In genomic region chr1:35029756-35030155, GRCh38 we compare ENCODE assay signal across 12 cellular contexts. TPM values are rescaled to one million over a fixed set of nuclear protein-coding genes. Genes with fewer than 3 reads are reported as not detected.
DNase-seq lines count a peak whose midpoint lies in the region; ATAC-seq, FAIRE-seq and TF ChIP-seq lines count a peak whose summit lies in the region.
"Had no signal": no experiment of that assay in that cellular context is flagged by ENCODE, and none has a peak within 500 bp of the region (broad histone marks: within the 10 kb centered on the region; RNA-seq: fewer than 3 reads in every experiment).

No MANE protein-coding gene starts in this region.

- peaks cover 12% of the 10 kb centered on the region for H3K4me1 ChIP-seq in HepG2 (ENCODE audit: insufficient read depth, low read length)
- peaks cover 0 to 16% (median 0%) of the 10 kb centered on the region in 4 donors for H3K4me1 ChIP-seq in right lobe of liver
- H3K4me1 ChIP-seq in keratinocyte (ENCODE audit: control insufficient read depth, extremely low read depth, insufficient read depth, low read length) = peaks cover 6% of the 10 kb centered on the region

- peak overlapping the region; percentile 70 to 94 for H3K27ac Mint-ChIP-seq in activated naive CD4-positive, alpha-beta T cell treated with anti-CD3 and anti-CD28 coated beads, Interleukin-2, amount 50 U/mL, for 72 hours
- peak overlapping the region; percentile 62 for H3K27ac Mint-ChIP-seq in type B pancreatic cell

- CTCF ChIA-PET in HepG2 (lab: Yijun Ruan, JAX; ENCODE audit: low intra/inter-chr PET ratio, low total read pairs) = no interaction called here

- H3K27me3 Mint-ChIP-seq in type B pancreatic cell = no peaks in the 10 kb centered on the region

- H3K36me3 Mint-ChIP-seq in activated naive CD4-positive, alpha-beta T cell treated with anti-CD3 and anti-CD28 coated beads, Interleukin-2, amount 50 U/mL, for 72 hours = peaks cover 17 to 54% of the 10 kb centered on the region in 2 donors
- H3K36me3 Mint-ChIP-seq in type B pancreatic cell = peaks cover 18% of the 10 kb centered on the region

- no peak for DNase-seq in HepG2 (ENCODE audit: low spot score)
- DNase-seq in right lobe of liver = no peak
- DNase-seq in activated naive CD4-positive, alpha-beta T cell treated with anti-CD3 and anti-CD28 coated beads, Interleukin-2, amount 50 U/mL, for 72 hours (ENCODE audit: low spot score in 2 of 2) = no peak
- DNase-seq in keratinocyte (ENCODE audit: low read depth, low spot score) = no peak
- no peak for DNase-seq in type B pancreatic cell (ENCODE audit: extremely low spot score, unreplicated experiment)
- DNase-seq in AG20443 (ENCODE audit: low spot score) = no peak
- no peak for DNase-seq in erythroblast (lab: John Stamatoyannopoulos, UW)
- DNase-seq: activated CD4-positive, alpha-beta T cell treated with anti-CD3 and anti-CD28 coated beads for 48 hours; KG1; NCI-H82 had no signal

- no peak overlapping the region for H3K27ac ChIP-seq in HepG2 (ENCODE audit: extremely low read length, insufficient read depth, low read length)
- H3K27ac ChIP-seq in right lobe of liver = no peak overlapping the region
- H3K27ac ChIP-seq in keratinocyte (ENCODE audit: control insufficient read depth, insufficient read depth, low read length) = no peak overlapping the region

- TF ChIP-seq CTCF in HepG2 (CRISPR knock-in tag; IDR thresholded peaks at IDR 0.05) = no peak
- no peak for TF ChIP-seq CTCF in right lobe of liver (IDR thresholded peaks at IDR 0.05)
- no peak for TF ChIP-seq CTCF in keratinocyte (optimal IDR thresholded peaks at IDR 0.05 in 1 of 3, IDR thresholded peaks at IDR 0.05 in 1 of 3, conservative IDR thresholded peaks at IDR 0.05 in 1 of 3; ENCODE audit: extremely low read depth in 1 of 3, insufficient read depth in 2 of 3, low read length in 3 of 3)
- TF ChIP-seq CTCF in type B pancreatic cell (conservative IDR thresholded peaks at IDR 0.05) = no peak

- TF ChIP-seq RAD21 in HepG2 (CRISPR knock-in tag; IDR thresholded peaks at IDR 0.05) = no peak

- TF ChIP-seq EP300 in HepG2 (IDR thresholded peaks at IDR 0.05; ENCODE audit: low read depth in 2 of 2, low read length in 2 of 2) (no peak), HepG2 (CRISPR knock-in tag; IDR thresholded peaks at IDR 0.05; ENCODE audit: borderline replicate concordance) (no peak)

- H3K36me3 ChIP-seq in HepG2 (replicated peaks in 1 of 2; ENCODE audit: control insufficient read depth in 1 of 2, insufficient read depth in 2 of 2, low read length in 2 of 2) = peaks cover 0 to 9% of the 10 kb centered on the region in 2 experiments; a peak in 2 of 5 replicates
- H3K36me3 ChIP-seq in right lobe of liver = no peaks in the 10 kb centered on the region
- H3K36me3 ChIP-seq in keratinocyte (ENCODE audit: control insufficient read depth in 2 of 2, extremely low read depth in 1 of 2, insufficient read depth in 2 of 2, low read length in 2 of 2) = peaks cover 3% of the 10 kb centered on the region in 2 experiments

- H3K4me1 Mint-ChIP-seq in type B pancreatic cell (ENCODE audit: unreplicated experiment) = peaks cover 14% of the 10 kb centered on the region

- H3K4me3 Mint-ChIP-seq in type B pancreatic cell = peak overlapping the region; percentile 99

- H3K27me3 ChIP-seq in HepG2 (ENCODE audit: control insufficient read depth in 1 of 2, insufficient read depth in 2 of 2, low read length in 2 of 2) (no peaks in the 10 kb centered on the region; a peak in 1 of 5 replicates), right lobe of liver (no peaks in the 10 kb centered on the region), keratinocyte (ENCODE audit: control insufficient read depth, extremely low read depth, insufficient read depth, low read length) (no peaks in the 10 kb centered on the region)

- TF ChIP-seq POLR2A in HepG2 (IDR thresholded peaks at IDR 0.05; ENCODE audit: insufficient read depth in 1 of 2, low read depth in 2 of 2, low read length in 2 of 2) (no peak), right lobe of liver (IDR thresholded peaks at IDR 0.05) (no peak), erythroblast (IDR thresholded peaks at IDR 0.05; ENCODE audit: low read length) (no peak)

- POLR2A ChIA-PET in HepG2 (lab: Yijun Ruan, JAX) = interaction anchor here (1.0 to 3.5 kb wide), 3 partner anchors 45 to 59 kb away, joined by 3 to 15 read pairs (median 3); partner anchors contain the start of genes TMEM35B and ZMYM1

- H3K9me3 ChIP-seq in HepG2 (ENCODE audit: low read length) (peaks cover 11% of the 10 kb centered on the region), right lobe of liver (peaks cover 0 to 5% (median 0%) of the 10 kb centered on the region in 4 donors), keratinocyte (ENCODE audit: control insufficient read depth, low read depth, low read length) (no peaks in the 10 kb centered on the region)

- FAIRE-seq in HepG2 (lab: Jason Lieb, UNC) (no peak), keratinocyte (lab: Jason Lieb, UNC) (no peak)
- FAIRE-seq: colon had no signal

- H2AFZ ChIP-seq in HepG2 (ENCODE audit: low read length) (no peak overlapping the region), keratinocyte (ENCODE audit: control insufficient read depth, low read length) (no peak overlapping the region)

- H3K79me2 ChIP-seq in HepG2 (ENCODE audit: insufficient read depth, low read length) (peaks cover 12% of the 10 kb centered on the region), keratinocyte (ENCODE audit: control insufficient read depth, insufficient read depth, low read length) (peaks cover 12% of the 10 kb centered on the region)

- no peaks in the 10 kb centered on the region for H4K20me1 ChIP-seq in HepG2 (ENCODE audit: insufficient read depth, low read length)
- no peaks in the 10 kb centered on the region for H4K20me1 ChIP-seq in keratinocyte (ENCODE audit: control insufficient read depth, extremely low read depth, insufficient read depth, low read length)

- H3K4me2 ChIP-seq in HepG2 (ENCODE audit: low read depth, low read length) (peak overlapping the region; percentile 75), keratinocyte (ENCODE audit: control insufficient read depth, extremely low read depth, insufficient read depth, low read depth, low read length) (peak overlapping the region; percentile 66)

- peak overlapping the region in 1 of 3 experiments; percentile 38; a peak in 1 of 6 replicates for H3K4me3 ChIP-seq in HepG2 (replicated peaks in 1 of 3; ENCODE audit: insufficient read depth in 1 of 3, low read depth in 2 of 3, low read length in 3 of 3)
- H3K4me3 ChIP-seq in right lobe of liver = no peak overlapping the region
- peak overlapping the region in 2 of 3 experiments; percentile 11 to 73 for H3K4me3 ChIP-seq in keratinocyte (ENCODE audit: control insufficient read depth in 2 of 3, extremely low read depth in 1 of 3, insufficient read depth in 2 of 3, low read depth in 1 of 3, low read length in 3 of 3)

- no peaks in the 10 kb centered on the region for H3K9me1 ChIP-seq in keratinocyte (ENCODE audit: control insufficient read depth, extremely low read depth, insufficient read depth, low read length)

- H3K9me3 Mint-ChIP-seq in activated naive CD4-positive, alpha-beta T cell treated with anti-CD3 and anti-CD28 coated beads, Interleukin-2, amount 50 U/mL, for 72 hours = peaks cover 0 to 8% of the 10 kb centered on the region in 2 donors
- no peaks in the 10 kb centered on the region for H3K9me3 Mint-ChIP-seq in type B pancreatic cell

- in situ Hi-C loops in HepG2 (cut with HindIII; ENCODE audit: extremely low pct_ligation_motif_present, low pct_unique_long_range_greater_than_20kb) = no loop called here

- BruUV-seq in HepG2 (replicated peaks; lab: Mats Ljungman, UMichigan) = no TSS peak

- intact Hi-C loops in HepG2 (cut with micrococcal nuclease; ENCODE audit: unreplicated experiment) (loop anchor here (5.0 kb wide), 2 partner anchors 42 to 163 kb away; partner anchors contain the start of genes SFPQ and TMEM35B), right lobe of liver (cut with DNase I) (no loop called here)

- ATAC-seq in HepG2 (no peak), right lobe of liver (no peak), GM21737 (IDR thresholded peaks at IDR 0.05; ENCODE audit: unreplicated experiment) (no peak)
- ATAC-seq in activated naive CD4-positive, alpha-beta T cell treated with anti-CD3 and anti-CD28 coated beads, Interleukin-2, amount 50 U/mL, for 72 hours = no peak

- H3K9ac ChIP-seq in HepG2 (ENCODE audit: insufficient read depth, low read depth, low read length) = no peak overlapping the region
- H3K9ac ChIP-seq in keratinocyte (ENCODE audit: control insufficient read depth, extremely low read depth, insufficient read depth, low read length) = no peak overlapping the region

- dilution Hi-C loops in keratinocyte (cut with MboI; ENCODE audit: extremely low pct_ligation_motif_present, low sequenced_read_pairs) = no loop called here

RNA-seq across cellular contexts. Expression of gene ZMYM6, which starts 2.0 kb away (rescaled TPM):
- total RNA-seq in HepG2 (2016; rRNA removed; fragmentation: Illumina TruSeq; extraction: Trizol) (8.5 and 10.3 TPM in 2 replicates), right lobe of liver (1 to 10 TPM; 4.6 to 8.0 (median 6.7) TPM), type B pancreatic cell (ENCODE audit: low replicate concordance) (19.4 and 21.2 TPM in 2 replicates)
- total RNA-seq in HepG2 (2016; cell fraction: cytosol; rRNA removed; fragmentation: Illumina TruSeq; extraction: Trizol; ENCODE audit: low read depth) = 2.2 and 2.5 TPM in 2 replicates
- 9.8 TPM in 2 replicates for total RNA-seq in HepG2 (2016; cell fraction: insoluble cytoplasmic fraction; rRNA removed; fragmentation: Illumina TruSeq; extraction: Trizol)
- total RNA-seq in HepG2 (2016; cell fraction: membrane; rRNA removed; fragmentation: Illumina TruSeq; extraction: Trizol) = 5.7 and 6.8 TPM in 2 replicates
- 13.6 and 17.6 TPM in 2 replicates for total RNA-seq in HepG2 (2016; cell fraction: nucleus; rRNA removed; fragmentation: Illumina TruSeq; extraction: Trizol)
- polyA plus RNA-seq in HepG2 (2011; rRNA removed) (9.4 and 10.2 TPM in 2 replicates), keratinocyte (9.9 to 16.1 TPM (median 14.2 TPM) in 3 replicates)
- 2.0 and 2.9 TPM in 2 replicates for polyA plus RNA-seq in HepG2 (2011; cell fraction: cytosol; rRNA removed)
- polyA plus RNA-seq in HepG2 (2011; cell fraction: nucleus; rRNA removed) = 18.1 and 19.2 TPM in 2 replicates
- polyA plus RNA-seq in HepG2 (2012) = 5.6 and 7.6 TPM in 2 replicates
- 0.80 and 0.97 TPM in 2 replicates for polyA plus RNA-seq in HepG2 (2016; cell fraction: cytosol; fragmentation: Illumina TruSeq; extraction: Trizol; ENCODE audit: low read depth)
- 9.6 and 11.3 TPM in 2 replicates for polyA plus RNA-seq in HepG2 (2016; cell fraction: insoluble cytoplasmic fraction; fragmentation: Illumina TruSeq; extraction: Trizol; ENCODE audit: low read depth)
- 2.5 and 2.9 TPM in 2 replicates for polyA plus RNA-seq in HepG2 (2016; cell fraction: membrane; fragmentation: Illumina TruSeq; extraction: Trizol; ENCODE audit: low read depth)
- polyA plus RNA-seq in HepG2 (2016; cell fraction: nucleus; fragmentation: Illumina TruSeq; extraction: Trizol; ENCODE audit: insufficient read depth, low read depth) = 19.8 and 21.8 TPM in 2 replicates
- polyA minus RNA-seq in HepG2 (2011; rRNA and poly(A)+ RNA removed; ENCODE audit: low replicate concordance) = 23.2 and 29.3 TPM in 2 replicates
- polyA minus RNA-seq in HepG2 (2011; cell fraction: cytosol; rRNA and poly(A)+ RNA removed) = 1.6 and 3.4 TPM in 2 replicates
- polyA minus RNA-seq in HepG2 (2011; cell fraction: nucleus; rRNA and poly(A)+ RNA removed) = 33.5 and 37.8 TPM in 2 replicates
- 10 to 100 TPM; 15.0 to 20.9 TPM for total RNA-seq in activated naive CD4-positive, alpha-beta T cell treated with anti-CD3 and anti-CD28 coated beads, Interleukin-2, amount 50 U/mL, for 72 hours
- 8.0 TPM for polyA plus RNA-seq in keratinocyte (2011; ENCODE audit: low read depth)
- 5.8 and 12.4 TPM in 2 replicates for polyA plus RNA-seq in keratinocyte (2011; cell fraction: cytosol; rRNA removed)
- polyA plus RNA-seq in keratinocyte (2011; cell fraction: nucleus; rRNA removed) = 29.8 and 33.6 TPM in 2 replicates
- polyA plus RNA-seq in keratinocyte (2012; ENCODE audit: low replicate concordance) = 7.9 and 8.0 TPM in 2 replicates
- 13.9 to 17.0 TPM (median 14.0 TPM) in 3 replicates for polyA minus RNA-seq in keratinocyte
- polyA minus RNA-seq in keratinocyte (2011; cell fraction: cytosol; rRNA and poly(A)+ RNA removed) = 12.7 TPM
- polyA minus RNA-seq in keratinocyte (2011; cell fraction: nucleus; rRNA and poly(A)+ RNA removed) = 18.8 and 25.3 TPM in 2 replicates

RNA-seq across cellular contexts. Expression of gene TMEM35B, which starts 44.6 kb away (rescaled TPM):
- total RNA-seq in HepG2 (2016; rRNA removed; fragmentation: Illumina TruSeq; extraction: Trizol) (4.5 and 11.5 TPM in 2 replicates), right lobe of liver (10 to 100 TPM; 12.6 to 22.1 (median 16.2) TPM), type B pancreatic cell (ENCODE audit: low replicate concordance) (6.6 and 9.9 TPM in 2 replicates)
- 2.0 and 3.1 TPM in 2 replicates for total RNA-seq in HepG2 (2016; cell fraction: cytosol; rRNA removed; fragmentation: Illumina TruSeq; extraction: Trizol; ENCODE audit: low read depth)
- total RNA-seq in HepG2 (2016; cell fraction: insoluble cytoplasmic fraction; rRNA removed; fragmentation: Illumina TruSeq; extraction: Trizol) = 6.1 and 11.1 TPM in 2 replicates
- 3.0 and 3.3 TPM in 2 replicates for total RNA-seq in HepG2 (2016; cell fraction: membrane; rRNA removed; fragmentation: Illumina TruSeq; extraction: Trizol)
- total RNA-seq in HepG2 (2016; cell fraction: nucleus; rRNA removed; fragmentation: Illumina TruSeq; extraction: Trizol) = 12.0 and 13.3 TPM in 2 replicates
- polyA plus RNA-seq in HepG2 (2011; rRNA removed) (23.3 and 26.0 TPM in 2 replicates), keratinocyte (22.8 to 33.4 TPM (median 26.4 TPM) in 3 replicates)
- 21.2 and 28.1 TPM in 2 replicates for polyA plus RNA-seq in HepG2 (2011; cell fraction: cytosol; rRNA removed)
- polyA plus RNA-seq in HepG2 (2011; cell fraction: nucleus; rRNA removed) = 4.7 and 5.7 TPM in 2 replicates
- polyA plus RNA-seq in HepG2 (2012) = 12.2 and 14.7 TPM in 2 replicates
- 2.8 TPM in 2 replicates for polyA plus RNA-seq in HepG2 (2016; cell fraction: cytosol; fragmentation: Illumina TruSeq; extraction: Trizol; ENCODE audit: low read depth)
- polyA plus RNA-seq in HepG2 (2016; cell fraction: insoluble cytoplasmic fraction; fragmentation: Illumina TruSeq; extraction: Trizol; ENCODE audit: low read depth) = 6.6 and 6.7 TPM in 2 replicates
- 3.2 and 3.3 TPM in 2 replicates for polyA plus RNA-seq in HepG2 (2016; cell fraction: membrane; fragmentation: Illumina TruSeq; extraction: Trizol; ENCODE audit: low read depth)
- 22.1 and 24.6 TPM in 2 replicates for polyA plus RNA-seq in HepG2 (2016; cell fraction: nucleus; fragmentation: Illumina TruSeq; extraction: Trizol; ENCODE audit: insufficient read depth, low read depth)
- 16.7 and 19.9 TPM in 2 replicates for polyA minus RNA-seq in HepG2 (2011; rRNA and poly(A)+ RNA removed; ENCODE audit: low replicate concordance)
- 3.9 and 4.2 TPM in 2 replicates for polyA minus RNA-seq in HepG2 (2011; cell fraction: cytosol; rRNA and poly(A)+ RNA removed)
- 2.2 and 4.2 TPM in 2 replicates for polyA minus RNA-seq in HepG2 (2011; cell fraction: nucleus; rRNA and poly(A)+ RNA removed)
- total RNA-seq in activated naive CD4-positive, alpha-beta T cell treated with anti-CD3 and anti-CD28 coated beads, Interleukin-2, amount 50 U/mL, for 72 hours = 10 to 100 TPM; 11.8 to 15.9 TPM
- not detected for polyA plus RNA-seq in keratinocyte (2011; ENCODE audit: low read depth)
- 18.6 and 31.5 TPM in 2 replicates for polyA plus RNA-seq in keratinocyte (2011; cell fraction: cytosol; rRNA removed)
- polyA plus RNA-seq in keratinocyte (2011; cell fraction: nucleus; rRNA removed) = 25.2 TPM in 2 replicates
- 5.2 and 29.0 TPM in 2 replicates for polyA plus RNA-seq in keratinocyte (2012; ENCODE audit: low replicate concordance)
- polyA minus RNA-seq in keratinocyte = 14.6 to 16.8 TPM (median 15.2 TPM) in 3 replicates
- polyA minus RNA-seq in keratinocyte (2011; cell fraction: cytosol; rRNA and poly(A)+ RNA removed) = 13.0 TPM
- 7.5 and 8.8 TPM in 2 replicates for polyA minus RNA-seq in keratinocyte (2011; cell fraction: nucleus; rRNA and poly(A)+ RNA removed)

RNA-seq across cellular contexts. Expression of gene ZMYM1, which starts 49.4 kb away (rescaled TPM):
- total RNA-seq in HepG2 (2016; rRNA removed; fragmentation: Illumina TruSeq; extraction: Trizol) (16.2 and 22.8 TPM in 2 replicates), right lobe of liver (10 to 100 TPM in 1 of 6 experiments, 1 to 10 TPM in 5; 6.7 to 10.4 (median 7.6) TPM), type B pancreatic cell (ENCODE audit: low replicate concordance) (19.4 and 31.8 TPM in 2 replicates)
- 26.4 and 28.7 TPM in 2 replicates for total RNA-seq in HepG2 (2016; cell fraction: cytosol; rRNA removed; fragmentation: Illumina TruSeq; extraction: Trizol; ENCODE audit: low read depth)
- total RNA-seq in HepG2 (2016; cell fraction: insoluble cytoplasmic fraction; rRNA removed; fragmentation: Illumina TruSeq; extraction: Trizol) = 16.4 and 24.0 TPM in 2 replicates
- 14.5 and 14.6 TPM in 2 replicates for total RNA-seq in HepG2 (2016; cell fraction: membrane; rRNA removed; fragmentation: Illumina TruSeq; extraction: Trizol)
- total RNA-seq in HepG2 (2016; cell fraction: nucleus; rRNA removed; fragmentation: Illumina TruSeq; extraction: Trizol) = 13.6 and 17.9 TPM in 2 replicates
- polyA plus RNA-seq in HepG2 (2011; rRNA removed) (8.5 and 10.0 TPM in 2 replicates), keratinocyte (12.0 to 21.2 TPM (median 19.4 TPM) in 3 replicates)
- 2.8 and 3.6 TPM in 2 replicates for polyA plus RNA-seq in HepG2 (2011; cell fraction: cytosol; rRNA removed)
- polyA plus RNA-seq in HepG2 (2011; cell fraction: nucleus; rRNA removed) = 7.3 and 9.6 TPM in 2 replicates
- 2.9 and 5.4 TPM in 2 replicates for polyA plus RNA-seq in HepG2 (2012)
- 0.18 and 0.41 TPM in 2 replicates for polyA plus RNA-seq in HepG2 (2016; cell fraction: cytosol; fragmentation: Illumina TruSeq; extraction: Trizol; ENCODE audit: low read depth)
- polyA plus RNA-seq in HepG2 (2016; cell fraction: insoluble cytoplasmic fraction; fragmentation: Illumina TruSeq; extraction: Trizol; ENCODE audit: low read depth) = 8.4 and 8.8 TPM in 2 replicates
- polyA plus RNA-seq in HepG2 (2016; cell fraction: membrane; fragmentation: Illumina TruSeq; extraction: Trizol; ENCODE audit: low read depth) = 1.1 TPM in 2 replicates
- 18.2 and 21.2 TPM in 2 replicates for polyA plus RNA-seq in HepG2 (2016; cell fraction: nucleus; fragmentation: Illumina TruSeq; extraction: Trizol; ENCODE audit: insufficient read depth, low read depth)
- polyA minus RNA-seq in HepG2 (2011; rRNA and poly(A)+ RNA removed; ENCODE audit: low replicate concordance) = 11.9 and 27.4 TPM in 2 replicates
- 7.4 and 9.1 TPM in 2 replicates for polyA minus RNA-seq in HepG2 (2011; cell fraction: cytosol; rRNA and poly(A)+ RNA removed)
- polyA minus RNA-seq in HepG2 (2011; cell fraction: nucleus; rRNA and poly(A)+ RNA removed) = 18.0 and 22.3 TPM in 2 replicates
- total RNA-seq in activated naive CD4-positive, alpha-beta T cell treated with anti-CD3 and anti-CD28 coated beads, Interleukin-2, amount 50 U/mL, for 72 hours = 1 to 10 TPM; 3.1 to 6.0 TPM
- polyA plus RNA-seq in keratinocyte (2011; ENCODE audit: low read depth) = 5.8 TPM
- 5.3 and 14.4 TPM in 2 replicates for polyA plus RNA-seq in keratinocyte (2011; cell fraction: cytosol; rRNA removed)
- polyA plus RNA-seq in keratinocyte (2011; cell fraction: nucleus; rRNA removed) = 28.8 and 31.5 TPM in 2 replicates
- polyA plus RNA-seq in keratinocyte (2012; ENCODE audit: low replicate concordance) = 6.3 and 9.5 TPM in 2 replicates
- polyA minus RNA-seq in keratinocyte = 9.9 to 65.0 TPM (median 54.6 TPM) in 3 replicates
- polyA minus RNA-seq in keratinocyte (2011; cell fraction: cytosol; rRNA and poly(A)+ RNA removed) = 15.7 TPM
- polyA minus RNA-seq in keratinocyte (2011; cell fraction: nucleus; rRNA and poly(A)+ RNA removed) = 34.9 and 60.3 TPM in 2 replicates

Comparison
In these comparisons a context has a peak if more than half of its experiments do, and no peak if none do; other contexts are left out.
1. H3K4me3 ChIP-seq: peak in keratinocyte (2 of 3); none in right lobe of liver (0 of 3).